ENCODE assay signal across 1 cellular context in the genomic region with DNA sequence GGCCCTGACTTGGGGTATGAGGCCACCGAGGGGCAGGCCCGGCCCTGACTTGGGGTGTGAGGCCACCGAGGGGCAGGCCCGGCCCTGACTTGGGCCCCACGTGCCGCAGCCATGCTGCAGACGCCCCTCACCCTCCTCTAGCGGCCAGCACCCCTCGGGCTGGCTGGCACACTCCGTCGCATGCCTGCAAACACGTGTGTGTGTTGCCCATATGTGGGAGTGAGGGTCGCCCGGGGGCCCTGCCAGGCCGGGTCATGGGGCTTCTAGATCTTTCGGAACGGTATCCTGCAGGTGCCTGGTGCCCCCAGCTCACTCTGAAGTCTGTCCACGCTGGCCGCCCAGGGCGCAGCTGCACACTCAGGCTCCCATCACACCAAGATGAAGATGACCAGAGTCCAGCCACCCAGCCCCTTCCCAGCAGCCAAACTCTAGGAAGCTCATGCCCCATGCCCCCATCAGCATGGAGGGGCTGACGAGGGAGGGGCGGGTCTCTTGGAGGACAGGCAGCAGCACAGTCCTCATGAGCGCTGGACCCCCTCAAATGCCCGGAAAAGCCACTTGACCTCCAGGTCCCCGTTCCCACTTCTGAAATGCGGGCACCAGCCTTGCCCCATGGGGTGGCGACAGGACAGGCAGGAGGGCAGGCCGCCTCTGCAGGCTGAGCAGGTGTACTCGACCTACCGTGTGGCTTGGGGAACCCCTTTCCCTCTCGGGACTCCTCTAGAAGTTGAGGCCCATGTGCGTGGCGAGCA.
TF ChIP-seq lines count a peak whose summit lies in the region.

No MANE protein-coding gene starts in this region.

TF ChIP-seq in HepG2, 621 proteins besides CTCF, POLR2A, EP300 and RAD21:
- TF ChIP-seq, protein P1, sequence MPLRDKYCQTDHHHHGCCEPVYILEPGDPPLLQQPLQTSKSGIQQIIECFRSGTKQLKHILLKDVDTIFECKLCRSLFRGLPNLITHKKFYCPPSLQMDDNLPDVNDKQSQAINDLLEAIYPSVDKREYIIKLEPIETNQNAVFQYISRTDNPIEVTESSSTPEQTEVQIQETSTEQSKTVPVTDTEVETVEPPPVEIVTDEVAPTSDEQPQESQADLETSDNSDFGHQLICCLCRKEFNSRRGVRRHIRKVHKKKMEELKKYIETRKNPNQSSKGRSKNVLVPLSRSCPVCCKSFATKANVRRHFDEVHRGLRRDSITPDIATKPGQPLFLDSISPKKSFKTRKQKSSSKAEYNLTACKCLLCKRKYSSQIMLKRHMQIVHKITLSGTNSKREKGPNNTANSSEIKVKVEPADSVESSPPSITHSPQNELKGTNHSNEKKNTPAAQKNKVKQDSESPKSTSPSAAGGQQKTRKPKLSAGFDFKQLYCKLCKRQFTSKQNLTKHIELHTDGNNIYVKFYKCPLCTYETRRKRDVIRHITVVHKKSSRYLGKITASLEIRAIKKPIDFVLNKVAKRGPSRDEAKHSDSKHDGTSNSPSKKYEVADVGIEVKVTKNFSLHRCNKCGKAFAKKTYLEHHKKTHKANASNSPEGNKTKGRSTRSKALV (CRISPR knock-in tag; IDR thresholded peaks at IDR 0.05): no peak
- TF ChIP-seq AGO2 (optimal IDR thresholded peaks at IDR 0.05; ENCODE audit: low read depth, low read length): peak; percentile 27
TF ChIP-seq in HepG2: peak in this region for 1.
